Comparison of ENCODE assay signal across 8 cellular contexts in the genomic region with DNA sequence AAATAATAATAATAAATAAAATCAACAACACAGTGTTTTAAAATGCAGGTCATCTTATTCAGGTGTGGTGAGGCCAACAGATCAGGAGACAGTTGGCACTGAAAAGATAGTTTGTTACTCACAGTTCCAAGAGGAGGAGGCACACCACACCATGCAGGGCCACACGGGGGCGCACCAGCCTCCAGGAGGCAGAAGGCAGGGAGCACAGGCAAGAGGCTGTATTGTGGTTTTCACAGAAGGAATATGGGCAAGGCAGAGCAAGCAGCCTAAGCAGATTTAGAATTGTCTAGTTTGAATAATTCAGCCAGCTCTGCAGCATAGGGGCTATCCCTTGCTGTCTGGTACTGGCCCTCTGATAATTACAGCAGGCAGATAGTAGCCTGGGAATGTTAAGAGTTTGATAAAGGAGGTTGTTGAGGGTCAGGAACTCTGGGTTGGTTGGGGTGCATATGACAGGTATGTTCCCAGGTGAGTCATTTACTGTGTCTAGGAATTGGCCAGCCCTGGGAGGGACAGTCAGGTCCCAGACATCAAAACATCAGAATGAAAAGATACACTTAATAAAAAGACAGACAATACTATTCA. TPM values are rescaled to one million over a fixed set of nuclear protein-coding genes. Genes with fewer than 3 reads are reported as not detected.
A peak's percentile ranks its signal among the peaks of the same experiment; 100 is the strongest.
DNase-seq lines count a peak whose midpoint lies in the region; ATAC-seq and TF ChIP-seq lines count a peak whose summit lies in the region.

No MANE protein-coding gene starts in this region.

- H3K36me3 ChIP-seq in MG63 (no peaks in the 10 kb centered on the region), left ventricle myocardium inferior (no peaks in the 10 kb centered on the region), stomach (no peaks in the 10 kb centered on the region)

- H3K4me1 ChIP-seq in left ventricle myocardium inferior (peaks cover 5% of the 10 kb centered on the region), stomach (no peaks in the 10 kb centered on the region)

- H3K4me3 ChIP-seq in MG63 (no peak overlapping the region), left ventricle myocardium inferior (no peak overlapping the region), stomach (no peak overlapping the region)

- no peaks in the 10 kb centered on the region for H3K9me3 Mint-ChIP-seq in activated CD4-positive, alpha-beta T cell treated with anti-CD3 and anti-CD28 coated beads for 36 hours (ENCODE audit: low read depth)

- CTCF ChIA-PET in activated CD4-positive, alpha-beta T cell treated with anti-CD3 and anti-CD28 coated beads for 36 hours (lab: Charles Lee), result interaction anchor here (0.7 to 3.1 kb wide), 6 partner anchors 9 to 345 kb away, joined by 3 to 9 read pairs (median 3); no protein-coding TSS in a partner anchor

- H3K36me3 Mint-ChIP-seq in activated CD4-positive, alpha-beta T cell treated with anti-CD3 and anti-CD28 coated beads for 36 hours (ENCODE audit: low read depth), result no peaks in the 10 kb centered on the region

- ATAC-seq in activated CD4-positive, alpha-beta T cell treated with anti-CD3 and anti-CD28 coated beads for 36 hours, result peak; percentile 71
- no peak for ATAC-seq in GM21576 (IDR thresholded peaks at IDR 0.05; ENCODE audit: unreplicated experiment)
- no peak for ATAC-seq in GM21381 (IDR thresholded peaks at IDR 0.05; ENCODE audit: unreplicated experiment)

- no peak overlapping the region for H3K4me3 Mint-ChIP-seq in activated CD4-positive, alpha-beta T cell treated with anti-CD3 and anti-CD28 coated beads for 36 hours

- H3K27ac Mint-ChIP-seq in activated CD4-positive, alpha-beta T cell treated with anti-CD3 and anti-CD28 coated beads for 36 hours, result no peak overlapping the region

- TF ChIP-seq POLR2A in stomach (IDR thresholded peaks at IDR 0.05), result no peak

- WGBS in stomach, 5 donors, result 24 to 53% (median 40%) methylated on average over 2 of the region's 2 CpGs

- no peaks in the 10 kb centered on the region for H3K27me3 ChIP-seq in MG63
- peaks cover 12% of the 10 kb centered on the region for H3K27me3 ChIP-seq in left ventricle myocardium inferior (ENCODE audit: low read depth)
- no peaks in the 10 kb centered on the region for H3K27me3 ChIP-seq in stomach

- no peaks in the 10 kb centered on the region for H3K4me1 Mint-ChIP-seq in activated CD4-positive, alpha-beta T cell treated with anti-CD3 and anti-CD28 coated beads for 36 hours

- TF ChIP-seq EP300 in stomach (IDR thresholded peaks at IDR 0.05), result no peak

- H3K9me3 ChIP-seq in MG63 (peaks cover 3% of the 10 kb centered on the region; the same call in 1 of the 2 replicates), left ventricle myocardium inferior (replicated peaks) (no peaks in the 10 kb centered on the region), stomach (no peaks in the 10 kb centered on the region)

- H3K27me3 Mint-ChIP-seq in activated CD4-positive, alpha-beta T cell treated with anti-CD3 and anti-CD28 coated beads for 36 hours, result peaks cover 7% of the 10 kb centered on the region

- intact Hi-C loops in activated CD4-positive, alpha-beta T cell treated with anti-CD3 and anti-CD28 coated beads for 36 hours (cut with DNase I, micrococcal nuclease), result loop anchor here (1.0 kb wide), 1 partner anchor 74 kb away; no protein-coding TSS in a partner anchor
- intact Hi-C loops in left ventricle myocardium inferior (cut with micrococcal nuclease) (no loop called here), stomach (cut with DNase I; ENCODE audit: low total_unique reads) (no loop called here)

- TF ChIP-seq CTCF in left ventricle myocardium inferior (IDR thresholded peaks at IDR 0.05; ENCODE audit: borderline replicate concordance), result peak; percentile 47
- peak in 1 of 7 experiments; percentile 46 for TF ChIP-seq CTCF in stomach (IDR thresholded peaks at IDR 0.05)

- no peak overlapping the region for H3K27ac ChIP-seq in left ventricle myocardium inferior (replicated peaks)
- no peak overlapping the region for H3K27ac ChIP-seq in stomach

- DNase-seq in activated CD4-positive, alpha-beta T cell treated with anti-CD3 and anti-CD28 coated beads for 36 hours, result peak; percentile 80
- DNase-seq in activated CD4-positive, alpha-beta T cell treated with anti-CD3 and anti-CD28 coated beads for 4 hours, result no peak
- DNase-seq in MG63 (peak; percentile 63), left ventricle myocardium inferior (no peak), stomach (peak; percentile 61)
- DNase-seq in activated CD4-positive, alpha-beta T cell treated with anti-CD3 and anti-CD28 coated beads, Interleukin-2, amount 50 U/mL, for 48 hours, result peak; percentile 63 to 73

- POLR2A ChIA-PET in activated CD4-positive, alpha-beta T cell treated with anti-CD3 and anti-CD28 coated beads for 36 hours (lab: Charles Lee), result no interaction called here

RNA-seq across cellular contexts. Expression of gene KIAA2012, which starts 31.3 kb away (rescaled TPM):
- total RNA-seq in activated CD4-positive, alpha-beta T cell treated with anti-CD3 and anti-CD28 coated beads for 36 hours, result not detected
- not detected in 2 replicates for total RNA-seq in MG63 (2014; rRNA removed; shearing (Covaris generic); ENCODE audit: low replicate concordance)
- total RNA-seq in left ventricle myocardium inferior (not detected), stomach (under 1 TPM in 1 of 5 donors, not detected in 4; 0.18 TPM)
- under 1 TPM in 1 of 3 donors, not detected in 2; 0.03 TPM for polyA plus RNA-seq in stomach

Comparison
In these comparisons a context has a peak if more than half of its experiments do, and no peak if none do; other contexts are left out.
1. DNase-seq: peak in activated CD4-positive, alpha-beta T cell treated with anti-CD3 and anti-CD28 coated beads for 36 hours (single experiment), MG63 (single experiment), activated CD4-positive, alpha-beta T cell treated with anti-CD3 and anti-CD28 coated beads, Interleukin-2, amount 50 U/mL, for 48 hours (2 of 2) and stomach (single experiment); none in activated CD4-positive, alpha-beta T cell treated with anti-CD3 and anti-CD28 coated beads for 4 hours (0 of 2) and left ventricle myocardium inferior (single experiment).
2. intact Hi-C loops: an anchor here in activated CD4-positive, alpha-beta T cell treated with anti-CD3 and anti-CD28 coated beads for 36 hours (1.0 kb wide); none called in left ventricle myocardium inferior and stomach.